1 cellular context compared by ENCODE assay signal in genomic region chr6:30686908-30687658, GRCh38.
TF ChIP-seq lines count a peak whose summit lies in the region.

No MANE protein-coding gene starts in this region.

TF ChIP-seq in HepG2, 621 proteins besides CTCF, POLR2A, EP300 and RAD21 (continued from another document and continues in another):
- no peak for TF ChIP-seq ATF5 (CRISPR knock-in tag; IDR thresholded peaks at IDR 0.05; ENCODE audit: low read depth)
- no peak for TF ChIP-seq RORA (CRISPR knock-in tag; IDR thresholded peaks at IDR 0.05)
- peak; percentile 6; the same call in 1 of the 2 replicates for TF ChIP-seq ARID5B (CRISPR knock-in tag; IDR thresholded peaks at IDR 0.05)
- peak; percentile 57; the same call in 1 of the 2 replicates for TF ChIP-seq GABPB1 (CRISPR knock-in tag; IDR thresholded peaks at IDR 0.05)
- TF ChIP-seq ZNF629 (CRISPR knock-in tag; conservative IDR thresholded peaks at IDR 0.05) = no peak
- TF ChIP-seq ZFP37 (CRISPR knock-in tag; IDR thresholded peaks at IDR 0.05; ENCODE audit: borderline replicate concordance) = no peak
- TF ChIP-seq ZNF296 (CRISPR knock-in tag; conservative IDR thresholded peaks at IDR 0.05) = 0 out of 2 replicates have a peak, but pooled peaks have one; percentile 19
- TF ChIP-seq ZSCAN30 (CRISPR knock-in tag; IDR thresholded peaks at IDR 0.05) = no peak
- no peak for TF ChIP-seq PBX3 (CRISPR knock-in tag; IDR thresholded peaks at IDR 0.05; ENCODE audit: borderline replicate concordance)
- TF ChIP-seq HMG20B (CRISPR knock-in tag; conservative IDR thresholded peaks at IDR 0.05) = no peak
- TF ChIP-seq MAFK (conservative IDR thresholded peaks at IDR 0.05 in 1 of 2, IDR thresholded peaks at IDR 0.05 in 1 of 2; ENCODE audit: low read length in 2 of 2) = no peak
- TF ChIP-seq ZBTB25 (CRISPR knock-in tag; IDR thresholded peaks at IDR 0.05) = no peak
- TF ChIP-seq U2AF2 (IDR thresholded peaks at IDR 0.05; ENCODE audit: low read depth, low read length) = no peak
- TF ChIP-seq ZKSCAN8 (CRISPR knock-in tag; IDR thresholded peaks at IDR 0.05; ENCODE audit: borderline replicate concordance) = no peak
- peak; percentile 45 for TF ChIP-seq MXD4 (CRISPR knock-in tag; IDR thresholded peaks at IDR 0.05)
- TF ChIP-seq DBP (CRISPR knock-in tag; IDR thresholded peaks at IDR 0.05; ENCODE audit: not compliant biosample characterization) = no peak
- peak; percentile 20 for TF ChIP-seq TARDBP (CRISPR knock-in tag; IDR thresholded peaks at IDR 0.05)
- no peak for TF ChIP-seq TBP (CRISPR knock-in tag; IDR thresholded peaks at IDR 0.05)
- no peak; the same call in 1 of the 2 replicates for TF ChIP-seq DZIP1 (CRISPR knock-in tag; IDR thresholded peaks at IDR 0.05)
- TF ChIP-seq CEBPG (CRISPR knock-in tag; IDR thresholded peaks at IDR 0.05) = no peak
- TF ChIP-seq ZFP62 (CRISPR knock-in tag; IDR thresholded peaks at IDR 0.05) = no peak
- TF ChIP-seq RFX5 (IDR thresholded peaks at IDR 0.05; ENCODE audit: low read depth, low read length) = no peak
- TF ChIP-seq NFIC (IDR thresholded peaks at IDR 0.05; ENCODE audit: low read length) = no peak
- TF ChIP-seq MYNN (CRISPR knock-in tag; IDR thresholded peaks at IDR 0.05; ENCODE audit: low read depth) = no peak
- no peak for TF ChIP-seq ZNF749 (CRISPR knock-in tag; IDR thresholded peaks at IDR 0.05; ENCODE audit: borderline replicate concordance)
- TF ChIP-seq HOMEZ (CRISPR knock-in tag; IDR thresholded peaks at IDR 0.05; ENCODE audit: low read depth) = no peak
- no peak for TF ChIP-seq ZNF792 (CRISPR knock-in tag; IDR thresholded peaks at IDR 0.05)
- peak; percentile 48; the same call in 1 of the 2 replicates for TF ChIP-seq POGK (CRISPR knock-in tag; conservative IDR thresholded peaks at IDR 0.05)
- no peak for TF ChIP-seq MED1 (CRISPR knock-in tag; IDR thresholded peaks at IDR 0.05)
- no peak for TF ChIP-seq ZZZ3 (CRISPR knock-in tag; IDR thresholded peaks at IDR 0.05; ENCODE audit: borderline replicate concordance)
- TF ChIP-seq ZNF772 (CRISPR knock-in tag; IDR thresholded peaks at IDR 0.05) = 0 out of 2 replicates have a peak, but pooled peaks have one; percentile 6
- TF ChIP-seq ZNF235 (CRISPR knock-in tag; IDR thresholded peaks at IDR 0.05; ENCODE audit: borderline replicate concordance) = peak; percentile 31; the same call in 1 of the 2 replicates
- 0 out of 2 replicates have a peak, but pooled peaks have one; percentile 3 for TF ChIP-seq ZMYM3 (CRISPR knock-in tag; IDR thresholded peaks at IDR 0.05)
- no peak for TF ChIP-seq TOE1 (CRISPR knock-in tag; IDR thresholded peaks at IDR 0.05)
- no peak; the same call in 1 of the 2 replicates for TF ChIP-seq FOSL1 (CRISPR knock-in tag; IDR thresholded peaks at IDR 0.05; ENCODE audit: borderline replicate concordance)
- no peak for TF ChIP-seq DNMT3B (CRISPR knock-in tag; conservative IDR thresholded peaks at IDR 0.05)
- TF ChIP-seq ZNF687 (CRISPR knock-in tag; IDR thresholded peaks at IDR 0.05) = peak; percentile 80
- no peak for TF ChIP-seq LRRFIP1 (CRISPR knock-in tag; conservative IDR thresholded peaks at IDR 0.05)
- TF ChIP-seq HES4 (CRISPR knock-in tag; IDR thresholded peaks at IDR 0.05; ENCODE audit: borderline replicate concordance) = no peak
- no peak for TF ChIP-seq ZNF143 (CRISPR knock-in tag; IDR thresholded peaks at IDR 0.05)
- no peak for TF ChIP-seq IRX3 (CRISPR knock-in tag; IDR thresholded peaks at IDR 0.05; ENCODE audit: borderline replicate concordance, low read depth)
- peak; percentile 35; the same call in 1 of the 2 replicates for TF ChIP-seq RARG (CRISPR knock-in tag; IDR thresholded peaks at IDR 0.05; ENCODE audit: low read depth)
